In genomic region chr16:30667361-30667905, GRCh38 we compare ENCODE assay signal across 14 cellular contexts.
"Had no signal": no experiment of that assay in that cellular context is flagged by ENCODE, and none has a peak within 500 bp of the region (broad histone marks: within the 10 kb centered on the region; RNA-seq: fewer than 3 reads in every experiment).

No MANE protein-coding gene starts in this region.

- H3K27ac Mint-ChIP-seq: activated CD4-positive, alpha-beta memory T cell treated with anti-CD3 and anti-CD28 coated beads, Interleukin-2, amount 10 ng/mL, durations not matched to agents 7 days and 5 days; nephron progenitor cell had no signal

- H3K27ac ChIP-seq: cardiac muscle cell, esophagus muscularis mucosa, left ventricle myocardium inferior, ovary, sigmoid colon, tibial artery, vagina had no signal

- H3K9me3 ChIP-seq: esophagus muscularis mucosa, left ventricle myocardium inferior, ovary, sigmoid colon, tibial artery, vagina had no signal

- H3K27me3 Mint-ChIP-seq: activated CD4-positive, alpha-beta memory T cell treated with anti-CD3 and anti-CD28 coated beads, Interleukin-2, amount 10 ng/mL, durations not matched to agents 7 days and 5 days had no signal

- H3K9me3 Mint-ChIP-seq: activated CD4-positive, alpha-beta memory T cell treated with anti-CD3 and anti-CD28 coated beads, Interleukin-2, amount 10 ng/mL, durations not matched to agents 7 days and 5 days; nephron progenitor cell had no signal

- H3K4me3 ChIP-seq: cardiac muscle cell, esophagus muscularis mucosa, left ventricle myocardium inferior, ovary, sigmoid colon, tibial artery, vagina had no signal

- DNase-seq: activated CD4-positive, alpha-beta memory T cell treated with anti-CD3 and anti-CD28 coated beads, Interleukin-2, amount 10 ng/mL, durations not matched to agents 7 days and 5 days; activated CD4-positive, alpha-beta T cell treated with anti-CD3 and anti-CD28 coated beads for 4 hours; activated CD8-positive, alpha-beta memory T cell treated with anti-CD3 and anti-CD28 coated beads, Interleukin-2, amount 50 U/mL, for 4 hours; hippocampal formation; left ventricle myocardium inferior; mesendoderm; nephron progenitor cell; ovary; sigmoid colon; stimulated activated CD4-positive, alpha-beta T cell treated with anti-CD3 and anti-CD28 coated beads, Interleukin-1b, Interleukin-23, amount 100 ng/mL, for 48 hours; tibial artery had no signal

- H3K36me3 ChIP-seq: ovary had no signal

- H3K4me3 Mint-ChIP-seq: activated CD4-positive, alpha-beta memory T cell treated with anti-CD3 and anti-CD28 coated beads, Interleukin-2, amount 10 ng/mL, durations not matched to agents 7 days and 5 days; nephron progenitor cell had no signal

- H3K27me3 ChIP-seq: esophagus muscularis mucosa, ovary, sigmoid colon, tibial artery, vagina had no signal
